Comparison of ENCODE assay signal across 1 cellular context in the genomic region with DNA sequence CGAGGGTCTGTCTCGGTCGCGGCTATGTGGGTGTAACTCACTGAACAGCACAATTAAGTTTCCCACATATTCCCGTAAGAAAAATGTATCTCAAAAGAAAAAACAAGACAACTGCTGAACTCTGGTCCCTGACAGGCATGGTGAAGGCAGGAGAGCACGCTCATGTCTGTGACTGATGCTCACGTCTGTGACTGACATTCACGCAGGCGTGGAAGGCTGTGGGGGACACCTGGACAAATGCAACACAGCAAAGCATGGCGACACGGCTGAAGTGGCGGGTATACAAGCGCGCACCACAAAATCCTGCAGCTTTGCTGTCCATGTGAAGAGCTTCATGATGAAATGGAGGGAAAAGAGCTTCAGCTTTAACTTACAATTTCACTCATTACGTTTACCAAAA.
TF ChIP-seq lines count a peak whose summit lies in the region.

No MANE protein-coding gene starts in this region.

TF ChIP-seq in HCT116, 20 proteins besides CTCF, POLR2A, EP300 and RAD21:
- TF ChIP-seq, protein P1, sequence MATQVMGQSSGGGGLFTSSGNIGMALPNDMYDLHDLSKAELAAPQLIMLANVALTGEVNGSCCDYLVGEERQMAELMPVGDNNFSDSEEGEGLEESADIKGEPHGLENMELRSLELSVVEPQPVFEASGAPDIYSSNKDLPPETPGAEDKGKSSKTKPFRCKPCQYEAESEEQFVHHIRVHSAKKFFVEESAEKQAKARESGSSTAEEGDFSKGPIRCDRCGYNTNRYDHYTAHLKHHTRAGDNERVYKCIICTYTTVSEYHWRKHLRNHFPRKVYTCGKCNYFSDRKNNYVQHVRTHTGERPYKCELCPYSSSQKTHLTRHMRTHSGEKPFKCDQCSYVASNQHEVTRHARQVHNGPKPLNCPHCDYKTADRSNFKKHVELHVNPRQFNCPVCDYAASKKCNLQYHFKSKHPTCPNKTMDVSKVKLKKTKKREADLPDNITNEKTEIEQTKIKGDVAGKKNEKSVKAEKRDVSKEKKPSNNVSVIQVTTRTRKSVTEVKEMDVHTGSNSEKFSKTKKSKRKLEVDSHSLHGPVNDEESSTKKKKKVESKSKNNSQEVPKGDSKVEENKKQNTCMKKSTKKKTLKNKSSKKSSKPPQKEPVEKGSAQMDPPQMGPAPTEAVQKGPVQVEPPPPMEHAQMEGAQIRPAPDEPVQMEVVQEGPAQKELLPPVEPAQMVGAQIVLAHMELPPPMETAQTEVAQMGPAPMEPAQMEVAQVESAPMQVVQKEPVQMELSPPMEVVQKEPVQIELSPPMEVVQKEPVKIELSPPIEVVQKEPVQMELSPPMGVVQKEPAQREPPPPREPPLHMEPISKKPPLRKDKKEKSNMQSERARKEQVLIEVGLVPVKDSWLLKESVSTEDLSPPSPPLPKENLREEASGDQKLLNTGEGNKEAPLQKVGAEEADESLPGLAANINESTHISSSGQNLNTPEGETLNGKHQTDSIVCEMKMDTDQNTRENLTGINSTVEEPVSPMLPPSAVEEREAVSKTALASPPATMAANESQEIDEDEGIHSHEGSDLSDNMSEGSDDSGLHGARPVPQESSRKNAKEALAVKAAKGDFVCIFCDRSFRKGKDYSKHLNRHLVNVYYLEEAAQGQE (IDR thresholded peaks at IDR 0.05; ENCODE audit: low read depth) = no peak
- TF ChIP-seq YY1 (IDR thresholded peaks at IDR 0.05; ENCODE audit: extremely low read depth, insufficient replicate concordance, low read depth, low read length) = no peak
- no peak for TF ChIP-seq JUND (IDR thresholded peaks at IDR 0.05)
